2 cellular contexts compared by ENCODE assay signal in genomic region chr5:74173665-74174064, GRCh38.
A peak's percentile ranks its signal among the peaks of the same experiment; 100 is the strongest.
TF ChIP-seq lines count a peak whose summit lies in the region.

No MANE protein-coding gene starts in this region.

TF ChIP-seq in HEK293, 187 proteins besides CTCF, POLR2A, EP300 and RAD21:
- TF ChIP-seq ZNF146 (tag by site-specific recombination; IDR thresholded peaks at IDR 0.05) (no peak), ZNF677 (tag by site-specific recombination; IDR thresholded peaks at IDR 0.05) (0 out of 2 replicates have a peak, but pooled peaks have one; percentile 6)
- TF ChIP-seq, protein P1, sequence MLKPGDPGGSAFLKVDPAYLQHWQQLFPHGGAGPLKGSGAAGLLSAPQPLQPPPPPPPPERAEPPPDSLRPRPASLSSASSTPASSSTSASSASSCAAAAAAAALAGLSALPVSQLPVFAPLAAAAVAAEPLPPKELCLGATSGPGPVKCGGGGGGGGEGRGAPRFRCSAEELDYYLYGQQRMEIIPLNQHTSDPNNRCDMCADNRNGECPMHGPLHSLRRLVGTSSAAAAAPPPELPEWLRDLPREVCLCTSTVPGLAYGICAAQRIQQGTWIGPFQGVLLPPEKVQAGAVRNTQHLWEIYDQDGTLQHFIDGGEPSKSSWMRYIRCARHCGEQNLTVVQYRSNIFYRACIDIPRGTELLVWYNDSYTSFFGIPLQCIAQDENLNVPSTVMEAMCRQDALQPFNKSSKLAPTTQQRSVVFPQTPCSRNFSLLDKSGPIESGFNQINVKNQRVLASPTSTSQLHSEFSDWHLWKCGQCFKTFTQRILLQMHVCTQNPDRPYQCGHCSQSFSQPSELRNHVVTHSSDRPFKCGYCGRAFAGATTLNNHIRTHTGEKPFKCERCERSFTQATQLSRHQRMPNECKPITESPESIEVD (tag by site-specific recombination; IDR thresholded peaks at IDR 0.05): no peak
TF ChIP-seq in HEK293: peak in this region for 1.

TF ChIP-seq in H1, 55 proteins besides CTCF, POLR2A, EP300 and RAD21:
- TF ChIP-seq SP2 (IDR thresholded peaks at IDR 0.05; ENCODE audit: low read length) (no peak), CHD1 (IDR thresholded peaks at IDR 0.05; ENCODE audit: low read depth, low read length) (no peak), TBP (IDR thresholded peaks at IDR 0.05; ENCODE audit: low read depth, low read length) (no peak), SIX5 (IDR thresholded peaks at IDR 0.05; ENCODE audit: low read depth, low read length) (no peak), KDM5A (IDR thresholded peaks at IDR 0.05; ENCODE audit: low read length) (no peak), CTBP2 (IDR thresholded peaks at IDR 0.05; ENCODE audit: borderline replicate concordance, insufficient read depth, insufficient read length, low read length) (no peak), RNF2 (IDR thresholded peaks at IDR 0.05; ENCODE audit: borderline replicate concordance, low read depth, low read length, missing control alignments, poor library complexity, severe bottlenecking) (no peak), SAP30 (IDR thresholded peaks at IDR 0.05; ENCODE audit: insufficient read depth, insufficient replicate concordance, low read length) (no peak), RFX5 (IDR thresholded peaks at IDR 0.05; ENCODE audit: borderline replicate concordance, low read depth, low read length) (no peak)
- TF ChIP-seq, protein P2, sequence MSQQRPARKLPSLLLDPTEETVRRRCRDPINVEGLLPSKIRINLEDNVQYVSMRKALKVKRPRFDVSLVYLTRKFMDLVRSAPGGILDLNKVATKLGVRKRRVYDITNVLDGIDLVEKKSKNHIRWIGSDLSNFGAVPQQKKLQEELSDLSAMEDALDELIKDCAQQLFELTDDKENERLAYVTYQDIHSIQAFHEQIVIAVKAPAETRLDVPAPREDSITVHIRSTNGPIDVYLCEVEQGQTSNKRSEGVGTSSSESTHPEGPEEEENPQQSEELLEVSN (IDR thresholded peaks at IDR 0.05): no peak
- TF ChIP-seq, protein P3, sequence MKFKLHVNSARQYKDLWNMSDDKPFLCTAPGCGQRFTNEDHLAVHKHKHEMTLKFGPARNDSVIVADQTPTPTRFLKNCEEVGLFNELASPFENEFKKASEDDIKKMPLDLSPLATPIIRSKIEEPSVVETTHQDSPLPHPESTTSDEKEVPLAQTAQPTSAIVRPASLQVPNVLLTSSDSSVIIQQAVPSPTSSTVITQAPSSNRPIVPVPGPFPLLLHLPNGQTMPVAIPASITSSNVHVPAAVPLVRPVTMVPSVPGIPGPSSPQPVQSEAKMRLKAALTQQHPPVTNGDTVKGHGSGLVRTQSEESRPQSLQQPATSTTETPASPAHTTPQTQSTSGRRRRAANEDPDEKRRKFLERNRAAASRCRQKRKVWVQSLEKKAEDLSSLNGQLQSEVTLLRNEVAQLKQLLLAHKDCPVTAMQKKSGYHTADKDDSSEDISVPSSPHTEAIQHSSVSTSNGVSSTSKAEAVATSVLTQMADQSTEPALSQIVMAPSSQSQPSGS (IDR thresholded peaks at IDR 0.05; ENCODE audit: low read length): no peak
